1 cellular context compared by ENCODE assay signal in genomic region chr9:137294091-137294683, GRCh38.
TF ChIP-seq lines count a peak whose summit lies in the region.

No MANE protein-coding gene starts in this region.

TF ChIP-seq in HCT116, 20 proteins besides CTCF, POLR2A, EP300 and RAD21:
- TF ChIP-seq REST (IDR thresholded peaks at IDR 0.05; ENCODE audit: low read depth), result no peak
- TF ChIP-seq YY1 (IDR thresholded peaks at IDR 0.05; ENCODE audit: extremely low read depth, insufficient replicate concordance, low read depth, low read length), result peak; percentile 82
- no peak for TF ChIP-seq FOSL1 (IDR thresholded peaks at IDR 0.05; ENCODE audit: low read depth)
